Comparison of ENCODE assay signal across 1 cellular context in genomic region chr16:592518-593306, GRCh38.
TF ChIP-seq lines count a peak whose summit lies in the region.

No MANE protein-coding gene starts in this region.

TF ChIP-seq in HepG2, 621 proteins besides CTCF, POLR2A, EP300 and RAD21 (continued from another document):
- TF ChIP-seq, protein P1, sequence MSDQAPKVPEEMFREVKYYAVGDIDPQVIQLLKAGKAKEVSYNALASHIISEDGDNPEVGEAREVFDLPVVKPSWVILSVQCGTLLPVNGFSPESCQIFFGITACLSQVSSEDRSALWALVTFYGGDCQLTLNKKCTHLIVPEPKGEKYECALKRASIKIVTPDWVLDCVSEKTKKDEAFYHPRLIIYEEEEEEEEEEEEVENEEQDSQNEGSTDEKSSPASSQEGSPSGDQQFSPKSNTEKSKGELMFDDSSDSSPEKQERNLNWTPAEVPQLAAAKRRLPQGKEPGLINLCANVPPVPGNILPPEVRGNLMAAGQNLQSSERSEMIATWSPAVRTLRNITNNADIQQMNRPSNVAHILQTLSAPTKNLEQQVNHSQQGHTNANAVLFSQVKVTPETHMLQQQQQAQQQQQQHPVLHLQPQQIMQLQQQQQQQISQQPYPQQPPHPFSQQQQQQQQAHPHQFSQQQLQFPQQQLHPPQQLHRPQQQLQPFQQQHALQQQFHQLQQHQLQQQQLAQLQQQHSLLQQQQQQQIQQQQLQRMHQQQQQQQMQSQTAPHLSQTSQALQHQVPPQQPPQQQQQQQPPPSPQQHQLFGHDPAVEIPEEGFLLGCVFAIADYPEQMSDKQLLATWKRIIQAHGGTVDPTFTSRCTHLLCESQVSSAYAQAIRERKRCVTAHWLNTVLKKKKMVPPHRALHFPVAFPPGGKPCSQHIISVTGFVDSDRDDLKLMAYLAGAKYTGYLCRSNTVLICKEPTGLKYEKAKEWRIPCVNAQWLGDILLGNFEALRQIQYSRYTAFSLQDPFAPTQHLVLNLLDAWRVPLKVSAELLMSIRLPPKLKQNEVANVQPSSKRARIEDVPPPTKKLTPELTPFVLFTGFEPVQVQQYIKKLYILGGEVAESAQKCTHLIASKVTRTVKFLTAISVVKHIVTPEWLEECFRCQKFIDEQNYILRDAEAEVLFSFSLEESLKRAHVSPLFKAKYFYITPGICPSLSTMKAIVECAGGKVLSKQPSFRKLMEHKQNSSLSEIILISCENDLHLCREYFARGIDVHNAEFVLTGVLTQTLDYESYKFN (CRISPR knock-in tag; conservative IDR thresholded peaks at IDR 0.05), result no peak
- TF ChIP-seq BORCS8-MEF2B (CRISPR knock-in tag; IDR thresholded peaks at IDR 0.05) (no peak), GLI4 (CRISPR knock-in tag; IDR thresholded peaks at IDR 0.05; ENCODE audit: borderline replicate concordance) (no peak), ATF5 (CRISPR knock-in tag; IDR thresholded peaks at IDR 0.05; ENCODE audit: low read depth) (no peak), HDAC1 (CRISPR knock-in tag; IDR thresholded peaks at IDR 0.05) (no peak), XBP1 (CRISPR knock-in tag; IDR thresholded peaks at IDR 0.05) (no peak), TBX2 (CRISPR knock-in tag; IDR thresholded peaks at IDR 0.05; ENCODE audit: borderline replicate concordance) (no peak), SRSF4 (IDR thresholded peaks at IDR 0.05; ENCODE audit: low read depth, low read length, poor library complexity, severe bottlenecking) (no peak), SRF (IDR thresholded peaks at IDR 0.05; ENCODE audit: low read depth, low read length) (no peak), SALL1 (CRISPR knock-in tag; IDR thresholded peaks at IDR 0.05) (peak; percentile 57), ZBTB7B (CRISPR knock-in tag; IDR thresholded peaks at IDR 0.05) (no peak), IKZF1 (IDR thresholded peaks at IDR 0.05) (no peak), ZNF75D (CRISPR knock-in tag; IDR thresholded peaks at IDR 0.05; ENCODE audit: borderline replicate concordance) (no peak), DR1 (CRISPR knock-in tag; IDR thresholded peaks at IDR 0.05) (no peak), ZNF496 (CRISPR knock-in tag; IDR thresholded peaks at IDR 0.05; ENCODE audit: insufficient replicate concordance) (no peak), FLYWCH1 (CRISPR knock-in tag; IDR thresholded peaks at IDR 0.05) (no peak), MLX (CRISPR knock-in tag; IDR thresholded peaks at IDR 0.05) (peak; percentile 23; the same call in 1 of the 2 replicates), IRF9 (CRISPR knock-in tag; IDR thresholded peaks at IDR 0.05; ENCODE audit: borderline replicate concordance) (no peak), EEA1 (CRISPR knock-in tag; IDR thresholded peaks at IDR 0.05; ENCODE audit: borderline replicate concordance) (no peak), HNF1A (IDR thresholded peaks at IDR 0.05; ENCODE audit: low read depth) (no peak), HNF1A (CRISPR knock-in tag; IDR thresholded peaks at IDR 0.05; ENCODE audit: borderline replicate concordance) (no peak), CENPT (CRISPR knock-in tag; IDR thresholded peaks at IDR 0.05; ENCODE audit: low read depth) (no peak), TOE1 (CRISPR knock-in tag; IDR thresholded peaks at IDR 0.05) (no peak), ZSCAN9 (CRISPR knock-in tag; IDR thresholded peaks at IDR 0.05; ENCODE audit: borderline replicate concordance) (peak; percentile 67; the same call in 1 of the 2 replicates), ELF3 (CRISPR knock-in tag; IDR thresholded peaks at IDR 0.05) (no peak; the same call in 1 of the 2 replicates), HNF4G (IDR thresholded peaks at IDR 0.05; ENCODE audit: borderline replicate concordance, low read depth, low read length) (no peak), HNF4G (CRISPR knock-in tag; IDR thresholded peaks at IDR 0.05; ENCODE audit: borderline replicate concordance, low read depth) (no peak), ZMYM4 (CRISPR knock-in tag; IDR thresholded peaks at IDR 0.05) (no peak), ZNF282 (IDR thresholded peaks at IDR 0.05; ENCODE audit: partially characterized antibody) (no peak), ZNF160 (CRISPR knock-in tag; IDR thresholded peaks at IDR 0.05) (no peak), KLF9 (CRISPR knock-in tag; IDR thresholded peaks at IDR 0.05; ENCODE audit: low read depth) (no peak), HOXA9 (CRISPR knock-in tag; IDR thresholded peaks at IDR 0.05; ENCODE audit: borderline replicate concordance) (no peak), ZNF354B (CRISPR knock-in tag; IDR thresholded peaks at IDR 0.05) (no peak), GZF1 (CRISPR knock-in tag; IDR thresholded peaks at IDR 0.05) (no peak), DMTF1 (CRISPR knock-in tag; IDR thresholded peaks at IDR 0.05) (no peak), NCOR1 (IDR thresholded peaks at IDR 0.05; ENCODE audit: borderline replicate concordance, low read length) (no peak), NR2C2 (CRISPR knock-in tag; IDR thresholded peaks at IDR 0.05; ENCODE audit: borderline replicate concordance) (0 out of 2 replicates have a peak, but pooled peaks have one; percentile 17), ATAD3A (CRISPR knock-in tag; IDR thresholded peaks at IDR 0.05) (no peak), ZBTB25 (CRISPR knock-in tag; IDR thresholded peaks at IDR 0.05) (0 out of 2 replicates have a peak, but pooled peaks have one; percentile 43), PAX8 (CRISPR knock-in tag; IDR thresholded peaks at IDR 0.05; ENCODE audit: borderline replicate concordance) (no peak), ZFP62 (CRISPR knock-in tag; IDR thresholded peaks at IDR 0.05) (no peak), ARID2 (CRISPR knock-in tag; IDR thresholded peaks at IDR 0.05; ENCODE audit: borderline replicate concordance) (no peak), ZNF605 (CRISPR knock-in tag; IDR thresholded peaks at IDR 0.05) (peak; percentile 59; the same call in 1 of the 2 replicates)
- TF ChIP-seq, protein P2, sequence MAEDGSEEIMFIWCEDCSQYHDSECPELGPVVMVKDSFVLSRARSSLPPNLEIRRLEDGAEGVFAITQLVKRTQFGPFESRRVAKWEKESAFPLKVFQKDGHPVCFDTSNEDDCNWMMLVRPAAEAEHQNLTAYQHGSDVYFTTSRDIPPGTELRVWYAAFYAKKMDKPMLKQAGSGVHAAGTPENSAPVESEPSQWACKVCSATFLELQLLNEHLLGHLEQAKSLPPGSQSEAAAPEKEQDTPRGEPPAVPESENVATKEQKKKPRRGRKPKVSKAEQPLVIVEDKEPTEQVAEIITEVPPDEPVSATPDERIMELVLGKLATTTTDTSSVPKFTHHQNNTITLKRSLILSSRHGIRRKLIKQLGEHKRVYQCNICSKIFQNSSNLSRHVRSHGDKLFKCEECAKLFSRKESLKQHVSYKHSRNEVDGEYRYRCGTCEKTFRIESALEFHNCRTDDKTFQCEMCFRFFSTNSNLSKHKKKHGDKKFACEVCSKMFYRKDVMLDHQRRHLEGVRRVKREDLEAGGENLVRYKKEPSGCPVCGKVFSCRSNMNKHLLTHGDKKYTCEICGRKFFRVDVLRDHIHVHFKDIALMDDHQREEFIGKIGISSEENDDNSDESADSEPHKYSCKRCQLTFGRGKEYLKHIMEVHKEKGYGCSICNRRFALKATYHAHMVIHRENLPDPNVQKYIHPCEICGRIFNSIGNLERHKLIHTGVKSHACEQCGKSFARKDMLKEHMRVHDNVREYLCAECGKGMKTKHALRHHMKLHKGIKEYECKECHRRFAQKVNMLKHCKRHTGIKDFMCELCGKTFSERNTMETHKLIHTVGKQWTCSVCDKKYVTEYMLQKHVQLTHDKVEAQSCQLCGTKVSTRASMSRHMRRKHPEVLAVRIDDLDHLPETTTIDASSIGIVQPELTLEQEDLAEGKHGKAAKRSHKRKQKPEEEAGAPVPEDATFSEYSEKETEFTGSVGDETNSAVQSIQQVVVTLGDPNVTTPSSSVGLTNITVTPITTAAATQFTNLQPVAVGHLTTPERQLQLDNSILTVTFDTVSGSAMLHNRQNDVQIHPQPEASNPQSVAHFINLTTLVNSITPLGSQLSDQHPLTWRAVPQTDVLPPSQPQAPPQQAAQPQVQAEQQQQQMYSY (CRISPR knock-in tag; IDR thresholded peaks at IDR 0.05), result no peak
